16 cellular contexts compared by ENCODE assay signal in the genomic region with DNA sequence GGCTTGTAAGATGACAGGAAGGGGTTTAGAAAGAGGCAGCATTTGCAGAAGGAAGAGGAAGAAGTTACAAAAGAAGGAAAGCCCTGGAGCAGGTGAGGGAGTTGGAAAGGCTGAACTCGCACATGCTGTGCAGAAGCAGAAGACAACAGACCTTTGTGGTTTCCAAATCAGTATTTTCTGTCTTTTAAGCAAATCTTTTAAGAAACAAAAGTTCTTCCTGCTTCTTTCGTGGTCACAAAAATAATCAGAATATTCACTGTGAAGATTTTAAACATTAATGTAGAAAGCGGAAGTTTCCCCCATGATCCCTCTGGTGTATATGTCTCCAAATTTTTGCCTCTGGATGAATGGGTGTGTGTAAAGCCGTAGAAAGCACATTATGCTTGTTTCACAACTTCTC. TPM values are rescaled to one million over a fixed set of nuclear protein-coding genes. Genes with fewer than 3 reads are reported as not detected.
DNase-seq lines count a peak whose midpoint lies in the region; ATAC-seq and TF ChIP-seq lines count a peak whose summit lies in the region.
"Had no signal": no experiment of that assay in that cellular context is flagged by ENCODE, and none has a peak within 500 bp of the region (broad histone marks: within the 10 kb centered on the region; RNA-seq: fewer than 3 reads in every experiment).

No MANE protein-coding gene starts in this region.

- ATAC-seq in HG03066 (IDR thresholded peaks at IDR 0.05; ENCODE audit: low read depth, unreplicated experiment): peak; percentile 54
- ATAC-seq in stimulated activated effector memory CD8-positive, alpha-beta T cell treated with anti-CD3 and anti-CD28 coated beads, Interleukin-12 subunit alpha, Interleukin-12 subunit beta, amount 100 ng/mL, for 72 hours: no peak
- ATAC-seq: PC-3 had no signal

- H3K4me3 Mint-ChIP-seq in activated CD4-positive, alpha-beta memory T cell treated with anti-CD3 and anti-CD28 coated beads for 36 hours: no peak overlapping the region
- no peak overlapping the region for H3K4me3 Mint-ChIP-seq in activated CD4-positive, alpha-beta memory T cell treated with anti-CD3 and anti-CD28 coated beads, Interleukin-2, amount 10 ng/mL, durations not matched to agents 7 days and 5 days
- H3K4me3 Mint-ChIP-seq in stimulated activated effector memory CD8-positive, alpha-beta T cell treated with anti-CD3 and anti-CD28 coated beads, Interleukin-12 subunit alpha, Interleukin-12 subunit beta, amount 100 ng/mL, for 72 hours: no peak overlapping the region

- H3K79me2 ChIP-seq in SU-DHL-6 (ENCODE audit: insufficient read depth, low read length): no peaks in the 10 kb centered on the region

- POLR2A ChIA-PET in activated CD4-positive, alpha-beta memory T cell treated with anti-CD3 and anti-CD28 coated beads for 36 hours (lab: Charles Lee): no interaction called here
- POLR2A ChIA-PET in activated CD4-positive, alpha-beta memory T cell treated with anti-CD3 and anti-CD28 coated beads, Interleukin-2, amount 10 ng/mL, durations not matched to agents 7 days and 5 days (lab: Charles Lee): no interaction called here

- H3K9me3 Mint-ChIP-seq in activated CD4-positive, alpha-beta memory T cell treated with anti-CD3 and anti-CD28 coated beads for 36 hours: peaks cover 21% of the 10 kb centered on the region
- H3K9me3 Mint-ChIP-seq in activated CD4-positive, alpha-beta memory T cell treated with anti-CD3 and anti-CD28 coated beads, Interleukin-2, amount 10 ng/mL, durations not matched to agents 7 days and 5 days: peaks cover 15% of the 10 kb centered on the region
- H3K9me3 Mint-ChIP-seq in stimulated activated effector memory CD8-positive, alpha-beta T cell treated with anti-CD3 and anti-CD28 coated beads, Interleukin-12 subunit alpha, Interleukin-12 subunit beta, amount 100 ng/mL, for 72 hours: peaks cover 9% of the 10 kb centered on the region

- peak overlapping the region; percentile 21 for H3K27ac Mint-ChIP-seq in activated CD4-positive, alpha-beta memory T cell treated with anti-CD3 and anti-CD28 coated beads for 36 hours
- H3K27ac Mint-ChIP-seq in activated CD4-positive, alpha-beta memory T cell treated with anti-CD3 and anti-CD28 coated beads, Interleukin-2, amount 10 ng/mL, durations not matched to agents 7 days and 5 days: no peak overlapping the region
- H3K27ac Mint-ChIP-seq in stimulated activated effector memory CD8-positive, alpha-beta T cell treated with anti-CD3 and anti-CD28 coated beads, Interleukin-12 subunit alpha, Interleukin-12 subunit beta, amount 100 ng/mL, for 72 hours: peak overlapping the region; percentile 15

- CTCF ChIA-PET in activated CD4-positive, alpha-beta memory T cell treated with anti-CD3 and anti-CD28 coated beads for 36 hours (lab: Charles Lee): no interaction called here
- CTCF ChIA-PET in activated CD4-positive, alpha-beta memory T cell treated with anti-CD3 and anti-CD28 coated beads, Interleukin-2, amount 10 ng/mL, durations not matched to agents 7 days and 5 days (lab: Charles Lee): no interaction called here

- peak overlapping the region; percentile 6 for H3K4me2 ChIP-seq in SU-DHL-6 (ENCODE audit: low read depth, low read length, poor library complexity, severe bottlenecking)

- no peak overlapping the region for H3K9ac ChIP-seq in SU-DHL-6 (ENCODE audit: low read length)
- H3K9ac ChIP-seq: parathyroid adenoma had no signal

- H3K36me3 ChIP-seq in SU-DHL-6 (ENCODE audit: low read length): peaks cover 7% of the 10 kb centered on the region; the same call in 1 of the 2 replicates
- H3K36me3 ChIP-seq: colonic mucosa had no signal

- no peak overlapping the region for H3K4me3 ChIP-seq in SU-DHL-6 (ENCODE audit: insufficient read depth, low read length, poor library complexity, severe bottlenecking)
- H3K4me3 ChIP-seq: colonic mucosa had no signal

- H3K4me1 Mint-ChIP-seq in activated CD4-positive, alpha-beta memory T cell treated with anti-CD3 and anti-CD28 coated beads for 36 hours (ENCODE audit: low read depth): peaks cover 25% of the 10 kb centered on the region
- peaks cover 18% of the 10 kb centered on the region for H3K4me1 Mint-ChIP-seq in activated CD4-positive, alpha-beta memory T cell treated with anti-CD3 and anti-CD28 coated beads, Interleukin-2, amount 10 ng/mL, durations not matched to agents 7 days and 5 days
- peaks cover 28% of the 10 kb centered on the region for H3K4me1 Mint-ChIP-seq in stimulated activated effector memory CD8-positive, alpha-beta T cell treated with anti-CD3 and anti-CD28 coated beads, Interleukin-12 subunit alpha, Interleukin-12 subunit beta, amount 100 ng/mL, for 72 hours

- intact Hi-C loops in activated CD4-positive, alpha-beta memory T cell treated with anti-CD3 and anti-CD28 coated beads for 36 hours (cut with micrococcal nuclease): no loop called here

- TF ChIP-seq CTCF in SU-DHL-6 (IDR thresholded peaks at IDR 0.05; ENCODE audit: insufficient read depth, low read length, poor library complexity, severe bottlenecking): no peak

- no peak overlapping the region for H2AFZ ChIP-seq in SU-DHL-6 (ENCODE audit: low read depth, low read length, severe bottlenecking)
- H2AFZ ChIP-seq: parathyroid adenoma had no signal

- no peaks in the 10 kb centered on the region for H3K27me3 Mint-ChIP-seq in activated CD4-positive, alpha-beta memory T cell treated with anti-CD3 and anti-CD28 coated beads for 36 hours
- H3K27me3 Mint-ChIP-seq in activated CD4-positive, alpha-beta memory T cell treated with anti-CD3 and anti-CD28 coated beads, Interleukin-2, amount 10 ng/mL, durations not matched to agents 7 days and 5 days: no peaks in the 10 kb centered on the region

- H3K27ac ChIP-seq in SU-DHL-6 (ENCODE audit: low read depth, low read length): no peak overlapping the region
- H3K27ac ChIP-seq: colonic mucosa had no signal

- no peaks in the 10 kb centered on the region for H3K9me2 ChIP-seq in SU-DHL-6 (replicated peaks; ENCODE audit: insufficient read depth, low read length)

- H3F3A ChIP-seq in SU-DHL-6 (ENCODE audit: insufficient read depth): no peaks in the 10 kb centered on the region

- DNase-seq in activated CD4-positive, alpha-beta memory T cell treated with anti-CD3 and anti-CD28 coated beads for 36 hours: no peak
- DNase-seq in activated CD4-positive, alpha-beta memory T cell treated with anti-CD3 and anti-CD28 coated beads, Interleukin-2, amount 10 ng/mL, durations not matched to agents 7 days and 5 days: no peak
- no peak for DNase-seq in stimulated activated effector memory CD8-positive, alpha-beta T cell treated with anti-CD3 and anti-CD28 coated beads, Interleukin-12 subunit alpha, Interleukin-12 subunit beta, amount 100 ng/mL, for 72 hours (ENCODE audit: low spot score in 2 of 2)
- DNase-seq in Ammon's horn (ENCODE audit: low spot score) (no peak), NCI-H524 (lab: John Stamatoyannopoulos, UW) (no peak), DMS 273 treated with DMSO at 0.1 percent for 48 hours (lab: John Stamatoyannopoulos, UW) (no peak)
- DNase-seq: activated CD8-positive, alpha-beta memory T cell treated with anti-CD3 and anti-CD28 coated beads, Interleukin-2, amount 50 U/mL, for 4 hours; colonic mucosa; DMS53; hypothalamus; KG1; PC-3; T-helper 9 cell had no signal

- H3K27me3 ChIP-seq in SU-DHL-6 (ENCODE audit: low read length): no peaks in the 10 kb centered on the region
- H3K27me3 ChIP-seq: colonic mucosa had no signal

- H4K20me1 ChIP-seq in SU-DHL-6 (ENCODE audit: low read depth, low read length): no peaks in the 10 kb centered on the region

- H3K9me3 ChIP-seq in SU-DHL-6 (ENCODE audit: insufficient read depth, low read length): peaks cover 12% of the 10 kb centered on the region; the same call in 1 of the 2 replicates
- H3K9me3 ChIP-seq: colonic mucosa had no signal

- H3K36me3 Mint-ChIP-seq in activated CD4-positive, alpha-beta memory T cell treated with anti-CD3 and anti-CD28 coated beads for 36 hours: peaks cover 21% of the 10 kb centered on the region
- H3K36me3 Mint-ChIP-seq in activated CD4-positive, alpha-beta memory T cell treated with anti-CD3 and anti-CD28 coated beads, Interleukin-2, amount 10 ng/mL, durations not matched to agents 7 days and 5 days (ENCODE audit: low read depth): peaks cover 28% of the 10 kb centered on the region
- H3K36me3 Mint-ChIP-seq in stimulated activated effector memory CD8-positive, alpha-beta T cell treated with anti-CD3 and anti-CD28 coated beads, Interleukin-12 subunit alpha, Interleukin-12 subunit beta, amount 100 ng/mL, for 72 hours: peaks cover 8% of the 10 kb centered on the region

RNA-seq across cellular contexts. Expression of gene ZNRF1, which starts 25.8 kb away (rescaled TPM):
- 10 to 100 TPM; 40.9 to 45.6 TPM for total RNA-seq in activated CD4-positive, alpha-beta memory T cell treated with anti-CD3 and anti-CD28 coated beads for 36 hours
- 10 to 100 TPM; 22.7 to 25.3 TPM for total RNA-seq in activated CD4-positive, alpha-beta memory T cell treated with anti-CD3 and anti-CD28 coated beads, Interleukin-2, amount 10 ng/mL, durations not matched to agents 7 days and 5 days

RNA-seq across cellular contexts. Expression of gene WDR59, which starts 39.7 kb away (rescaled TPM):
- 10 to 100 TPM; 63.5 to 65.7 TPM for total RNA-seq in activated CD4-positive, alpha-beta memory T cell treated with anti-CD3 and anti-CD28 coated beads for 36 hours
- total RNA-seq in activated CD4-positive, alpha-beta memory T cell treated with anti-CD3 and anti-CD28 coated beads, Interleukin-2, amount 10 ng/mL, durations not matched to agents 7 days and 5 days: 10 to 100 TPM; 67.1 to 72.3 TPM
